23 cellular contexts compared by ENCODE assay signal in genomic region chrX:55815546-55815945, GRCh38.
"Had no signal": no experiment of that assay in that cellular context is flagged by ENCODE, and none has a peak within 500 bp of the region (broad histone marks: within the 10 kb centered on the region; RNA-seq: fewer than 3 reads in every experiment).

No MANE protein-coding gene starts in this region.

- H3K27ac ChIP-seq: left ventricle myocardium inferior, ovary, skin epidermis, stomach, tibial nerve, upper lobe of right lung had no signal

- H3K27me3 Mint-ChIP-seq: naive thymus-derived CD4-positive, alpha-beta T cell; progenitor cell of endocrine pancreas; stimulated activated naive B cell treated with anti-CD40 and anti-IgM and Interleukin-4, amounts not matched to agents 10 μg/mL and 1 μg/mL and 100 μg/mL, for 72 hours had no signal

- H3K27ac Mint-ChIP-seq: naive thymus-derived CD4-positive, alpha-beta T cell; natural killer cell treated with Interleukin-12 subunit alpha and Interleukin-12 subunit beta and Interleukin-15 and Interleukin-18, amount 100 ng/mL, for 72 hours; progenitor cell of endocrine pancreas; stimulated activated naive B cell treated with anti-CD40 and anti-IgM and Interleukin-4, amounts not matched to agents 10 μg/mL and 1 μg/mL and 100 μg/mL, for 72 hours had no signal

- DNase-seq: hippocampal formation; left ventricle myocardium inferior; midbrain; mucosa of descending colon; naive thymus-derived CD4-positive, alpha-beta T cell; ovary; retina; right cardiac atrium; stimulated activated CD4-positive, alpha-beta T cell treated with anti-CD3 and anti-CD28 coated beads, Interleukin-12 subunit alpha, Interleukin-12 subunit beta, amount 100 ng/mL, for 4 hours; stimulated activated CD4-positive, alpha-beta T cell treated with anti-CD3 and anti-CD28 coated beads, Interleukin-15, amount 100 ng/mL, for 24 hours; stimulated activated CD4-positive, alpha-beta T cell treated with anti-CD3 and anti-CD28 coated beads, Interleukin-2, amount 100 ng/mL, for 24 hours; stimulated activated CD4-positive, alpha-beta T cell treated with anti-CD3 and anti-CD28 coated beads, Interleukin-4, amount 100 ng/mL, for 1 hour; stimulated activated naive B cell treated with anti-CD40 and anti-IgM and Interleukin-4, amounts not matched to agents 10 μg/mL and 1 μg/mL and 100 μg/mL, for 72 hours; stimulated activated naive CD8-positive, alpha-beta T cell treated with anti-CD3 and anti-CD28 coated beads, Interleukin-15, Interleukin-2, amounts not matched to agents 100 U/mL and 50 U/mL, for 24 hours; stomach; upper lobe of right lung had no signal

- H3K36me3 ChIP-seq: left ventricle myocardium inferior, ovary, stomach, tibial nerve, upper lobe of right lung had no signal

- H3K4me3 Mint-ChIP-seq: naive thymus-derived CD4-positive, alpha-beta T cell; natural killer cell treated with Interleukin-12 subunit alpha and Interleukin-12 subunit beta and Interleukin-15 and Interleukin-18, amount 100 ng/mL, for 72 hours; stimulated activated naive B cell treated with anti-CD40 and anti-IgM and Interleukin-4, amounts not matched to agents 10 μg/mL and 1 μg/mL and 100 μg/mL, for 72 hours had no signal

- FAIRE-seq: keratinocyte, urothelium cell line had no signal

- H3K4me1 Mint-ChIP-seq: naive thymus-derived CD4-positive, alpha-beta T cell had no signal

- H3K9me3 Mint-ChIP-seq: natural killer cell treated with Interleukin-12 subunit alpha and Interleukin-12 subunit beta and Interleukin-15 and Interleukin-18, amount 100 ng/mL, for 72 hours had no signal

- H3K4me1 ChIP-seq: left ventricle myocardium inferior, stomach, tibial nerve, upper lobe of right lung had no signal

- H3K9me3 ChIP-seq: left ventricle myocardium inferior, mucosa of descending colon, ovary, upper lobe of right lung had no signal

- H3K4me3 ChIP-seq: left ventricle myocardium inferior, lung, mucosa of descending colon, ovary, skin epidermis, stomach, tibial nerve, upper lobe of right lung had no signal

- H3K27me3 ChIP-seq: tibial nerve, upper lobe of right lung had no signal

- H3K36me3 Mint-ChIP-seq: naive thymus-derived CD4-positive, alpha-beta T cell; natural killer cell treated with Interleukin-12 subunit alpha and Interleukin-12 subunit beta and Interleukin-15 and Interleukin-18, amount 100 ng/mL, for 72 hours had no signal
